ENCODE assay signal across 15 cellular contexts in the genomic region with DNA sequence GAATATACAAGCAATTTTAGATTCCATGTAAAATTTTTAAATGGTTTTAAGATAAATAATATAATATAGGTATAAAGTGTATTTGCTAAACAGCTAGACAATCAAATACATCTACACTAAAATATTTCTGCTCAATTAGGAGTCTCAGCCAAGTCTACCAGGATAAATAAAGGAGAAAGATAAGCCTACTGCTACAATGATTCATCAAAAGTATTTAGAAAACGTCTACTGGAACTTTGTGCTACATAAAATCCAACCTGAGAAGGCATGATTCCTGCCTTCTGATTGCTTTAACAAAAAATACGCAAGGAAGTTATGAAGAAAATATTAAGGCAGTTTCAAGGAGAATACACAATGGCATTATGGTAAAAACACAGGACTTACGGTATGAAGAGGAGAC.
DNase-seq lines count a peak whose midpoint lies in the region; TF ChIP-seq lines count a peak whose summit lies in the region.
"Had no signal": no experiment of that assay in that cellular context is flagged by ENCODE, and none has a peak within 500 bp of the region (broad histone marks: within the 10 kb centered on the region; RNA-seq: fewer than 3 reads in every experiment).

No MANE protein-coding gene starts in this region.

- no peak overlapping the region for H3K4me3 ChIP-seq in GM23248

- no peak overlapping the region for H3K9ac ChIP-seq in GM23248

- WGBS in GM23248 (ENCODE audit: low coverage in 1 of 2, low lambda C conversion rate in 2 of 2, missing lambda C conversion rate in 2 of 2), 2 experiments: 36 to 42% methylated on average over 3 of the region's 3 CpGs

- H2AFZ ChIP-seq in GM23248: no peak overlapping the region

- H3K9me2 ChIP-seq in GM23248 (ENCODE audit: insufficient read depth): no peaks in the 10 kb centered on the region

- H3K36me3 ChIP-seq in GM23248 (ENCODE audit: low read depth): no peaks in the 10 kb centered on the region

- no peaks in the 10 kb centered on the region for H4K20me1 ChIP-seq in GM23248 (ENCODE audit: insufficient read depth)

- H3K27ac ChIP-seq in GM23248: no peak overlapping the region
- H3K27ac ChIP-seq: C4-2B had no signal

- DNase-seq in NCI-H226: peak; percentile 37
- DNase-seq in astrocyte of the hippocampus (ENCODE audit: low read depth, low spot score): peak; percentile 11
- DNase-seq in mesothelial cell of epicardium (ENCODE audit: low spot score in 2 of 2, unreplicated experiment in 2 of 2): no peak
- no peak for DNase-seq in DMS153 treated with DMSO at 0.1 percent for 48 hours (lab: John Stamatoyannopoulos, UW; ENCODE audit: unreplicated experiment)
- no peak for DNase-seq in progenitor cell of endocrine pancreas (ENCODE audit: low spot score, unreplicated experiment)
- DNase-seq in GM23248: no peak
- no peak for DNase-seq in NCI-H1417 treated with DMSO at 0.1 percent for 48 hours (lab: John Stamatoyannopoulos, UW)
- DNase-seq: AML-193; Caco-2; CD4-positive, alpha-beta T cell; DMS153; DMS79 treated with DMSO at 0.1 percent for 48 hours; GF-D8; H9 had no signal

- no peak overlapping the region for H3K4me2 ChIP-seq in GM23248 (ENCODE audit: unreplicated experiment)

- H3K4me1 Mint-ChIP-seq in mesothelial cell of epicardium (peaks cover 37% of the 10 kb centered on the region), progenitor cell of endocrine pancreas (ENCODE audit: low read depth) (peaks cover 6% of the 10 kb centered on the region)

- no peaks in the 10 kb centered on the region for H3K79me2 ChIP-seq in GM23248 (ENCODE audit: insufficient read depth)

- no peaks in the 10 kb centered on the region for H3K27me3 ChIP-seq in GM23248 (replicated peaks; ENCODE audit: insufficient read depth)

- H3K4me1 ChIP-seq in GM23248 (ENCODE audit: insufficient read depth): no peaks in the 10 kb centered on the region
- H3K4me1 ChIP-seq: Caco-2 had no signal

- in situ Hi-C loops in GM23248 (cut with MboI): no loop called here

- H3K4me3 Mint-ChIP-seq in mesothelial cell of epicardium (no peak overlapping the region), progenitor cell of endocrine pancreas (ENCODE audit: low read depth) (no peak overlapping the region)
- H3K4me3 Mint-ChIP-seq: CD4-positive, alpha-beta T cell; H9 had no signal

- H3K36me3 Mint-ChIP-seq in mesothelial cell of epicardium (peaks cover 3% of the 10 kb centered on the region), progenitor cell of endocrine pancreas (ENCODE audit: insufficient read depth) (no peaks in the 10 kb centered on the region)

- no peaks in the 10 kb centered on the region for H3F3A ChIP-seq in GM23248 (ENCODE audit: insufficient read depth)

- no peak for TF ChIP-seq CTCF in mesothelial cell of epicardium (IDR thresholded peaks at IDR 0.05; ENCODE audit: unreplicated experiment)
- TF ChIP-seq CTCF in progenitor cell of endocrine pancreas (IDR thresholded peaks at IDR 0.05; ENCODE audit: unreplicated experiment): no peak

- H3K27ac Mint-ChIP-seq in mesothelial cell of epicardium (peak overlapping the region; percentile 76), progenitor cell of endocrine pancreas (no peak overlapping the region)
- H3K27ac Mint-ChIP-seq: CD4-positive, alpha-beta T cell had no signal

- H3K27me3 Mint-ChIP-seq in mesothelial cell of epicardium (ENCODE audit: low read depth) (no peaks in the 10 kb centered on the region), progenitor cell of endocrine pancreas (no peaks in the 10 kb centered on the region)
- H3K27me3 Mint-ChIP-seq: CD4-positive, alpha-beta T cell had no signal

- no peaks in the 10 kb centered on the region for H3K9me3 ChIP-seq in GM23248 (ENCODE audit: low read depth)
- H3K9me3 ChIP-seq: Caco-2 had no signal

- H3K9me3 Mint-ChIP-seq in mesothelial cell of epicardium: peaks cover 22% of the 10 kb centered on the region
- no peaks in the 10 kb centered on the region for H3K9me3 Mint-ChIP-seq in progenitor cell of endocrine pancreas (ENCODE audit: low read depth)
- H3K9me3 Mint-ChIP-seq: CD4-positive, alpha-beta T cell had no signal

Comparison
In these comparisons a context has a peak if more than half of its experiments do, and no peak if none do; other contexts are left out.
1. DNase-seq: peak in NCI-H226 (single experiment) and astrocyte of the hippocampus (single experiment); none in mesothelial cell of epicardium (0 of 2), DMS153 treated with DMSO at 0.1 percent for 48 hours (single experiment), progenitor cell of endocrine pancreas (single experiment), GM23248 (single experiment) and NCI-H1417 treated with DMSO at 0.1 percent for 48 hours (single experiment).